ENCODE assay signal across 17 cellular contexts in the genomic region with DNA sequence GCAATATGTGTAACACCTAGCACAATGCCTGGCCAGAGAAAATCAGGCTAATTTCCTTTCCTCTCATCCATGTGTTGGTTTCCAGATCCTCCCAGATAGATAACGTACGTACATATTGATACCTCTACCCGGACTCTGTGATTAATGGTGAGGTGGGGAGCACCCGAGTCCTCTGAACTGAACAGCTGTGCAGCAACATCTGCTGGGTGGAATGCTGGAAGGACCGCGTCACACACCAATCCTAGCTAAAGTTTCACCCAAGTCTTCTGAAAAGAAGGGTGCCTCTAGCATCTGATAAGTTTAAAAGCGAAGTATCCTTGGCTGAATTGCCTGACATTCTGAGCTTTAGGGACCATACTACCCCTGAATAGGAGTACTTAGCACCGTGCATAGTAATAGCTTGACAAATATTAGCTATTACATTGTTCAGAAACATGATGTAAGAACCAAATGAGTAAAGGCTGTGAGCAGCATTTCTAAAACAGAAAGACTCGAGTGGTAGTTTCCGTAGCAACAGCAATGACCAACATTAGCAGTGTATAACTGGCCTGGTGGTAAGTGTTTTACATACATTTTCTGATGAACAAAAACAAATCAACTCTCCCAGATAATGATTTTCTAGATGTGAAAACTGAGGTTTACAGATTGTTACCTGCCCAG.
DNase-seq lines count a peak whose midpoint lies in the region; ATAC-seq and TF ChIP-seq lines count a peak whose summit lies in the region.
"Had no signal": no experiment of that assay in that cellular context is flagged by ENCODE, and none has a peak within 500 bp of the region (broad histone marks: within the 10 kb centered on the region; RNA-seq: fewer than 3 reads in every experiment).

No MANE protein-coding gene starts in this region.

- no peaks in the 10 kb centered on the region for H3K9me3 ChIP-seq in uterus
- no peaks in the 10 kb centered on the region for H3K9me3 ChIP-seq in effector memory CD4-positive, alpha-beta T cell (ENCODE audit: control insufficient read depth, low read length)

- no peak for ATAC-seq in left cardiac atrium
- ATAC-seq: natural killer cell treated with Interleukin-12 subunit alpha and Interleukin-12 subunit beta and Interleukin-15 and Interleukin-18, amount 100 ng/mL, for 72 hours; sciatic nerve had no signal

- no peak overlapping the region for H3K27ac ChIP-seq in uterus
- no peak overlapping the region for H3K27ac ChIP-seq in effector memory CD4-positive, alpha-beta T cell (ENCODE audit: insufficient read depth, low read length, poor library complexity, severe bottlenecking)

- H3K4me1 ChIP-seq in uterus: no peaks in the 10 kb centered on the region
- no peaks in the 10 kb centered on the region for H3K4me1 ChIP-seq in effector memory CD4-positive, alpha-beta T cell (ENCODE audit: control insufficient read depth, insufficient read depth, low read length, poor library complexity, severe bottlenecking)

- intact Hi-C loops in uterus (cut with DNase I; ENCODE audit: low total_unique reads) (no loop called here), left cardiac atrium (cut with DNase I) (no loop called here)

- H3K36me3 ChIP-seq in uterus: no peaks in the 10 kb centered on the region
- no peaks in the 10 kb centered on the region for H3K36me3 ChIP-seq in effector memory CD4-positive, alpha-beta T cell (ENCODE audit: control insufficient read depth, insufficient read depth, low read length)

- no peak for TF ChIP-seq POLR2A in uterus (IDR thresholded peaks at IDR 0.05)

- TF ChIP-seq CTCF in choroid plexus epithelial cell (conservative IDR thresholded peaks at IDR 0.05; ENCODE audit: low read depth, low read length) (no peak), uterus (IDR thresholded peaks at IDR 0.05) (no peak)

- no peaks in the 10 kb centered on the region for H3K27me3 ChIP-seq in uterus
- H3K27me3 ChIP-seq in effector memory CD4-positive, alpha-beta T cell (replicated peaks; ENCODE audit: control insufficient read depth, insufficient read depth, low read length, poor library complexity, severe bottlenecking): no peaks in the 10 kb centered on the region

- H3K4me3 ChIP-seq in choroid plexus epithelial cell (ENCODE audit: low read depth, low read length) (no peak overlapping the region), uterus (no peak overlapping the region)
- no peak overlapping the region for H3K4me3 ChIP-seq in effector memory CD4-positive, alpha-beta T cell (ENCODE audit: insufficient read depth, low read depth, low read length, poor library complexity, severe bottlenecking)

- DNase-seq in EH (ENCODE audit: low read depth) (peak; percentile 59), NCI-H2029 (lab: John Stamatoyannopoulos, UW) (peak; percentile 86), choroid plexus epithelial cell (ENCODE audit: low read depth) (peak; percentile 57), lung microvascular endothelial cell (ENCODE audit: low read depth in 2 of 2) (peak; percentile 28 to 35), uterus (no peak), left cardiac atrium (no peak), NCI-H526 treated with DMSO at 0.1 percent for 48 hours (lab: John Stamatoyannopoulos, UW) (no peak)
- DNase-seq in effector memory CD4-positive, alpha-beta T cell: no peak
- DNase-seq: activated CD4-positive, alpha-beta memory T cell treated with anti-CD3 and anti-CD28 coated beads for 36 hours; activated gamma-delta T cell; C1 segment of cervical spinal cord; central memory CD4-positive, alpha-beta T cell; HFFc6; NCI-H2107; T-helper 2 cell had no signal

Comparison
In these comparisons a context has a peak if more than half of its experiments do, and no peak if none do; other contexts are left out.
1. DNase-seq: peak in EH (single experiment), NCI-H2029 (single experiment), choroid plexus epithelial cell (single experiment) and lung microvascular endothelial cell (2 of 2); none in uterus (0 of 2), effector memory CD4-positive, alpha-beta T cell (0 of 3), left cardiac atrium (single experiment) and NCI-H526 treated with DMSO at 0.1 percent for 48 hours (single experiment).